7 cellular contexts compared by ENCODE assay signal in the genomic region with DNA sequence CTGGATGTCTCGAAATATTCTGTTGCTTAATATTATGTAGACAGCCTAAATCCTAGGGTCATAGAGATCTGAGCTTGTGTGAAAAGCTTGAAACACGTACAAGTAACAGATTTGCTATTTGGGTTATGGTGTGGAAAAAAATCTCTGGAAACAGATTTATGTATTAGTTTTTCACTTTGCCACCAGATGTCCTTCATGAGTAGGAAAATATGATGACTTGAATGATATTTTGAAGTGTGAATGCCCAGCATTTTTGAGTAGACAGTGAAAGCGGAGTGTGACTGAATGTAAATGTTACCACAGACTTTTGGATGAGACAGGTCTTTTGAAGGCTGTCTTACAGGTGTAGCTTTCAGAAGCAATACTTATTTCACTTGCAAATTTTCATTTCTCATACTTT. TPM values are rescaled to one million over a fixed set of nuclear protein-coding genes. Genes with fewer than 3 reads are reported as not detected.
DNase-seq lines count a peak whose midpoint lies in the region; ATAC-seq, FAIRE-seq and TF ChIP-seq lines count a peak whose summit lies in the region.

No MANE protein-coding gene starts in this region.

- DNase-seq in GM12864 (ENCODE audit: low read depth) (peak; percentile 24), NB4 (ENCODE audit: low read depth) (peak; percentile 59), K562 (ENCODE audit: extremely low read depth in 1 of 4, low spot score in 3 of 4) (peak in 1 of 4 experiments; percentile 33), osteocyte (ENCODE audit: extremely low spot score, unreplicated experiment) (no peak)
- DNase-seq in activated T-cell treated with anti-CD3 and anti-CD28 coated beads, Interleukin-2, amount 50 U/mL, for 72 hours = no peak
- no peak for DNase-seq in activated CD4-positive, alpha-beta T cell treated with anti-CD3 and anti-CD28 coated beads, Interleukin-2, amount 50 U/mL, for 4 hours
- DNase-seq in stimulated activated naive B cell treated with anti-CD40 and anti-IgM and Interleukin-4, amounts not matched to agents 10 μg/mL and 1 μg/mL and 100 μg/mL, for 72 hours = no peak

- H3K4me2 ChIP-seq in K562 (ENCODE audit: insufficient read depth, low read length) = no peak overlapping the region

- no TSS peak for BruUV-seq in K562 (replicated peaks; lab: Mats Ljungman, UMichigan)

- H3K9ac ChIP-seq in K562 (ENCODE audit: insufficient read depth in 1 of 2, low read depth in 2 of 2, low read length in 2 of 2) = no peak overlapping the region

- intact Hi-C loops in K562 (cut with micrococcal nuclease) = loop anchor here (2.0 to 5.0 kb wide), 5 partner anchors 49 to 496 kb away; partner anchors contain the start of gene BLOC1S5

- WGBS in K562 (ENCODE audit: insufficient coverage, low coverage, missing lambda C conversion rate) = 1% methylated on average over 3 of the region's 3 CpGs

- POLR2A ChIA-PET in K562 (lab: Yijun Ruan, JAX) = no interaction called here

- no peak overlapping the region for H3K4me3 ChIP-seq in GM12864 (ENCODE audit: low read depth, low read length)
- no peak overlapping the region for H3K4me3 ChIP-seq in NB4 (ENCODE audit: low read depth, low read length)
- no peak overlapping the region for H3K4me3 ChIP-seq in K562

- peak; percentile 53 to 72 for TF ChIP-seq RAD21 in K562 (CRISPR knock-in tag; conservative IDR thresholded peaks at IDR 0.05 in 1 of 2, IDR thresholded peaks at IDR 0.05 in 1 of 2)

- peaks cover 0 to 11% of the 10 kb centered on the region in 2 experiments; a peak in 3 of 5 replicates for H3K4me1 ChIP-seq in K562 (replicated peaks in 1 of 2; ENCODE audit: control insufficient read depth in 2 of 2, insufficient read depth in 2 of 2, low read length in 2 of 2)

- no peak overlapping the region for H3K27ac Mint-ChIP-seq in osteocyte (ENCODE audit: unreplicated experiment)
- no peak overlapping the region for H3K27ac Mint-ChIP-seq in activated T-cell treated with anti-CD3 and anti-CD28 coated beads, Interleukin-2, amount 50 U/mL, for 72 hours
- no peak overlapping the region for H3K27ac Mint-ChIP-seq in stimulated activated naive B cell treated with anti-CD40 and anti-IgM and Interleukin-4, amounts not matched to agents 10 μg/mL and 1 μg/mL and 100 μg/mL, for 72 hours

- peaks cover 9% of the 10 kb centered on the region for H3K4me1 Mint-ChIP-seq in osteocyte (ENCODE audit: unreplicated experiment)
- peaks cover 12% of the 10 kb centered on the region for H3K4me1 Mint-ChIP-seq in activated T-cell treated with anti-CD3 and anti-CD28 coated beads, Interleukin-2, amount 50 U/mL, for 72 hours (ENCODE audit: low read depth)
- H3K4me1 Mint-ChIP-seq in stimulated activated naive B cell treated with anti-CD40 and anti-IgM and Interleukin-4, amounts not matched to agents 10 μg/mL and 1 μg/mL and 100 μg/mL, for 72 hours = peaks cover 6 to 13% of the 10 kb centered on the region in 2 donors

- CTCF ChIA-PET in K562 (lab: Yijun Ruan, JAX; ENCODE audit: low intra/inter-chr PET ratio) = interaction anchor here (1.1 to 3.8 kb wide), 4 partner anchors 271 to 337 kb away, joined by 3 to 21 read pairs (median 10); no protein-coding TSS in a partner anchor

- no peaks in the 10 kb centered on the region for H3K9me3 ChIP-seq in K562 (replicated peaks; ENCODE audit: control insufficient read depth, insufficient read depth, low read depth, low read length)

- H3K27me3 ChIP-seq in K562 (ENCODE audit: control insufficient read depth in 2 of 2, insufficient read depth in 2 of 2, low read length in 2 of 2) = peaks cover 17 to 21% of the 10 kb centered on the region in 2 experiments; a peak in 4 of 5 replicates

- no peaks in the 10 kb centered on the region for H3K36me3 Mint-ChIP-seq in osteocyte (ENCODE audit: unreplicated experiment)
- peaks cover 0 to 1% of the 10 kb centered on the region in 2 donors for H3K36me3 Mint-ChIP-seq in activated T-cell treated with anti-CD3 and anti-CD28 coated beads, Interleukin-2, amount 50 U/mL, for 72 hours (ENCODE audit: insufficient read depth in 2 of 2)
- H3K36me3 Mint-ChIP-seq in stimulated activated naive B cell treated with anti-CD40 and anti-IgM and Interleukin-4, amounts not matched to agents 10 μg/mL and 1 μg/mL and 100 μg/mL, for 72 hours = peaks cover 0 to 3% of the 10 kb centered on the region in 2 donors

- no peaks in the 10 kb centered on the region for H3K36me3 ChIP-seq in K562 (ENCODE audit: control insufficient read depth, insufficient read depth, low read length)

- TF ChIP-seq CTCF in GM12864 (IDR thresholded peaks at IDR 0.05; ENCODE audit: low read depth, low read length, missing control alignments) (peak; percentile 26), NB4 (IDR thresholded peaks at IDR 0.05; ENCODE audit: low read depth, low read length) (peak; percentile 22), K562 (IDR thresholded peaks at IDR 0.05 in 2 of 3, conservative IDR thresholded peaks at IDR 0.05 in 1 of 3; ENCODE audit: insufficient read depth in 2 of 3, low read depth in 1 of 3, low read length in 3 of 3) (peak; percentile 29 to 59 (median 40); a peak in 3 of 6 replicates), osteocyte (IDR thresholded peaks at IDR 0.05) (peak; percentile 54)

- TF ChIP-seq POLR2A in NB4 (IDR thresholded peaks at IDR 0.05; ENCODE audit: extremely low read depth, insufficient read length) = no peak
- no peak for TF ChIP-seq POLR2A in K562 (conservative IDR thresholded peaks at IDR 0.05)

- no peak overlapping the region for H2AFZ ChIP-seq in K562 (ENCODE audit: low read depth, low read length)

- ATAC-seq in K562 = no peak
- no peak for ATAC-seq in activated T-cell treated with anti-CD3 and anti-CD28 coated beads, Interleukin-2, amount 50 U/mL, for 72 hours (replicated peaks in 1 of 2)
- ATAC-seq in stimulated activated naive B cell treated with anti-CD40 and anti-IgM and Interleukin-4, amounts not matched to agents 10 μg/mL and 1 μg/mL and 100 μg/mL, for 72 hours (replicated peaks) = no peak

- peaks cover 67% of the 10 kb centered on the region for H3K27me3 Mint-ChIP-seq in osteocyte (ENCODE audit: unreplicated experiment)
- peaks cover 75% of the 10 kb centered on the region for H3K27me3 Mint-ChIP-seq in activated T-cell treated with anti-CD3 and anti-CD28 coated beads, Interleukin-2, amount 50 U/mL, for 72 hours (ENCODE audit: low read depth)
- peaks cover 41 to 62% of the 10 kb centered on the region in 2 donors for H3K27me3 Mint-ChIP-seq in stimulated activated naive B cell treated with anti-CD40 and anti-IgM and Interleukin-4, amounts not matched to agents 10 μg/mL and 1 μg/mL and 100 μg/mL, for 72 hours

- no peak overlapping the region for H3K27ac ChIP-seq in K562 (ENCODE audit: extremely low read depth, low read depth, low read length)

- in situ Hi-C loops in K562 (cut with MboI) = no loop called here

- no peaks in the 10 kb centered on the region for H3K9me1 ChIP-seq in K562 (ENCODE audit: control insufficient read depth, insufficient read depth, low read length)

- H3K9me3 Mint-ChIP-seq in osteocyte (ENCODE audit: unreplicated experiment) = peaks cover 2% of the 10 kb centered on the region
- peaks cover 0 to under 1% of the 10 kb centered on the region in 2 donors for H3K9me3 Mint-ChIP-seq in activated T-cell treated with anti-CD3 and anti-CD28 coated beads, Interleukin-2, amount 50 U/mL, for 72 hours
- peaks cover under 1 to 1% of the 10 kb centered on the region in 2 donors for H3K9me3 Mint-ChIP-seq in stimulated activated naive B cell treated with anti-CD40 and anti-IgM and Interleukin-4, amounts not matched to agents 10 μg/mL and 1 μg/mL and 100 μg/mL, for 72 hours

- TF ChIP-seq EP300 in K562 (IDR thresholded peaks at IDR 0.05; ENCODE audit: low read length) = no peak

- H3K4me3 Mint-ChIP-seq in osteocyte (ENCODE audit: unreplicated experiment) = no peak overlapping the region
- H3K4me3 Mint-ChIP-seq in activated T-cell treated with anti-CD3 and anti-CD28 coated beads, Interleukin-2, amount 50 U/mL, for 72 hours = no peak overlapping the region
- H3K4me3 Mint-ChIP-seq in stimulated activated naive B cell treated with anti-CD40 and anti-IgM and Interleukin-4, amounts not matched to agents 10 μg/mL and 1 μg/mL and 100 μg/mL, for 72 hours = no peak overlapping the region

- H4K20me1 ChIP-seq in K562 (replicated peaks; ENCODE audit: control insufficient read depth, insufficient read depth, low read length) = peaks cover 8% of the 10 kb centered on the region

- H3K79me2 ChIP-seq in K562 (ENCODE audit: control insufficient read depth, insufficient read depth, low read length) = no peaks in the 10 kb centered on the region

- peak; percentile 77 for FAIRE-seq in K562 (lab: Jason Lieb, UNC)

TF ChIP-seq in K562, 482 proteins besides CTCF, POLR2A, EP300 and RAD21 (continues in another document):
- TF ChIP-seq TAL1 (IDR thresholded peaks at IDR 0.05) (no peak), NFXL1 (CRISPR knock-in tag; IDR thresholded peaks at IDR 0.05) (no peak)
- TF ChIP-seq, protein P1, sequence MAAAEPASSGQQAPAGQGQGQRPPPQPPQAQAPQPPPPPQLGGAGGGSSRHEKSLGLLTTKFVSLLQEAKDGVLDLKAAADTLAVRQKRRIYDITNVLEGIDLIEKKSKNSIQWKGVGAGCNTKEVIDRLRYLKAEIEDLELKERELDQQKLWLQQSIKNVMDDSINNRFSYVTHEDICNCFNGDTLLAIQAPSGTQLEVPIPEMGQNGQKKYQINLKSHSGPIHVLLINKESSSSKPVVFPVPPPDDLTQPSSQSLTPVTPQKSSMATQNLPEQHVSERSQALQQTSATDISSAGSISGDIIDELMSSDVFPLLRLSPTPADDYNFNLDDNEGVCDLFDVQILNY (CRISPR knock-in tag; IDR thresholded peaks at IDR 0.05) = no peak

RNA-seq across cellular contexts. Expression of gene BMP6, which starts 4.2 kb away (rescaled TPM):
- total RNA-seq in K562 (2011; cell fraction: chromatin; rRNA removed; ENCODE audit: low replicate concordance) = not detected in 2 replicates
- total RNA-seq in K562 (2011; cell fraction: nucleolus; rRNA removed) = 0.17 TPM in 1 of 2 replicates, not detected in the other
- not detected in 2 replicates for total RNA-seq in K562 (2011; cell fraction: nucleoplasm; rRNA removed)
- total RNA-seq in K562 (2014; rRNA removed) (not detected in 2 replicates), K562 (2014; rRNA removed; fragmentation: Illumina TruSeq; extraction: Trizol) (0.10 TPM in 1 of 2 replicates, not detected in the other), K562 (2015; rRNA removed; fragmentation: Illumina TruSeq; extraction: Trizol) (0.07 and 0.15 TPM in 2 replicates), K562 (2021) (0.07 and 0.13 TPM in 2 replicates), osteocyte (not detected in 2 replicates)
- polyA plus RNA-seq in K562 (2011; rRNA removed) (0.04 and 0.15 TPM in 2 replicates), K562 (2014; fragmentation: Illumina TruSeq; extraction: Trizol) (0.10 TPM in 2 replicates), K562 (2014; fragmentation: Nextera tagmentation; extraction: Ambion mirVana) (under 1 TPM in 1 of 2 experiments, not detected in 1; 0.01 TPM), K562 (2014; rRNA removed) (0.05 and 0.22 TPM in 2 replicates)
- polyA plus RNA-seq in K562 (2011; cell fraction: cytosol; rRNA removed) = 0.06 and 0.21 TPM in 2 replicates
- 0.06 TPM in 1 of 2 replicates, not detected in the other for polyA plus RNA-seq in K562 (2011; cell fraction: nucleus; rRNA removed)
- polyA plus RNA-seq in K562 (2012) = 0.13 and 0.26 TPM in 2 replicates
- polyA minus RNA-seq in K562 (2011; rRNA and poly(A)+ RNA removed) = 0.07 and 0.36 TPM in 2 replicates
- 1.1 TPM in 1 of 2 replicates, not detected in the other for polyA minus RNA-seq in K562 (2011; cell fraction: cytosol; rRNA and poly(A)+ RNA removed)
- polyA minus RNA-seq in K562 (2011; cell fraction: nucleus; rRNA and poly(A)+ RNA removed) = 0.13 and 0.22 TPM in 2 replicates
- total RNA-seq in activated T-cell treated with anti-CD3 and anti-CD28 coated beads, Interleukin-2, amount 50 U/mL, for 72 hours = 1 to 10 TPM in 1 of 2 donors, under 1 TPM in 1; 0.65 to 2.2 TPM

Comparison
In these comparisons a context has a peak if more than half of its experiments do, and no peak if none do; other contexts are left out.
1. DNase-seq: peak in GM12864 (single experiment) and NB4 (single experiment); none in osteocyte (single experiment), activated T-cell treated with anti-CD3 and anti-CD28 coated beads, Interleukin-2, amount 50 U/mL, for 72 hours (0 of 2), activated CD4-positive, alpha-beta T cell treated with anti-CD3 and anti-CD28 coated beads, Interleukin-2, amount 50 U/mL, for 4 hours (0 of 2) and stimulated activated naive B cell treated with anti-CD40 and anti-IgM and Interleukin-4, amounts not matched to agents 10 μg/mL and 1 μg/mL and 100 μg/mL, for 72 hours (single experiment).
2. Peak in every context shown above with its lines, with median percentiles within 50 percentile points of each other: CTCF ChIP-seq.